In genomic region chr3:7432610-7433009, GRCh38 we compare ENCODE assay signal across 22 cellular contexts.
A peak's percentile ranks its signal among the peaks of the same experiment; 100 is the strongest.
DNase-seq lines count a peak whose midpoint lies in the region; ATAC-seq and TF ChIP-seq lines count a peak whose summit lies in the region.
"Had no signal": no experiment of that assay in that cellular context is flagged by ENCODE, and none has a peak within 500 bp of the region (broad histone marks: within the 10 kb centered on the region; RNA-seq: fewer than 3 reads in every experiment).

No MANE protein-coding gene starts in this region.

- no peak for TF ChIP-seq EP300 in SK-N-SH (IDR thresholded peaks at IDR 0.05; ENCODE audit: borderline replicate concordance in 1 of 2, low read depth in 1 of 2, low read length in 1 of 2)

- DNase-seq in SK-N-SH (no peak), occipital lobe (lab: John Stamatoyannopoulos, UW) (no peak)
- DNase-seq in activated T-cell treated with anti-CD3 and anti-CD28 coated beads, Interleukin-2, amount 50 U/mL, for 72 hours: no peak
- DNase-seq: 8988T; ACHN; BE2C; C1 segment of cervical spinal cord; Caco-2; Calu3; CD4-positive, alpha-beta T cell; CD8-positive, alpha-beta T cell; DMS 273 treated with DMSO at 0.1 percent for 48 hours; DMS153; DMS53; DMS79; DND-41; EL; GDM1 had no signal

- H3K9me3 ChIP-seq in SK-N-SH: peaks cover 8% of the 10 kb centered on the region; the same call in 1 of the 2 replicates
- H3K9me3 ChIP-seq: BE2C had no signal

- no peak overlapping the region for H2AFZ ChIP-seq in SK-N-SH (ENCODE audit: low read depth)

- CTCF ChIA-PET in SK-N-SH (lab: Yijun Ruan, JAX): interaction anchor here (0.8 kb wide), 1 partner anchor 8 kb away, joined by 3 read pairs; no protein-coding TSS in a partner anchor

- H3K27me3 ChIP-seq in SK-N-SH (ENCODE audit: insufficient read depth): no peaks in the 10 kb centered on the region
- H3K27me3 ChIP-seq: BE2C, BLaER1 had no signal

- H3K4me3 Mint-ChIP-seq in activated T-cell treated with anti-CD3 and anti-CD28 coated beads, Interleukin-2, amount 50 U/mL, for 72 hours: no peak overlapping the region
- H3K4me3 Mint-ChIP-seq: CD4-positive, alpha-beta T cell; CD8-positive, alpha-beta T cell had no signal

- H3K27me3 Mint-ChIP-seq in activated T-cell treated with anti-CD3 and anti-CD28 coated beads, Interleukin-2, amount 50 U/mL, for 72 hours (ENCODE audit: low read depth): no peaks in the 10 kb centered on the region
- H3K27me3 Mint-ChIP-seq: CD4-positive, alpha-beta T cell had no signal

- H4K20me1 ChIP-seq in SK-N-SH (ENCODE audit: insufficient read depth): no peaks in the 10 kb centered on the region
- H4K20me1 ChIP-seq: BLaER1 had no signal

- no peaks in the 10 kb centered on the region for H3F3A ChIP-seq in SK-N-SH (replicated peaks; ENCODE audit: insufficient read depth)

- H3K9ac ChIP-seq in SK-N-SH: no peak overlapping the region
- H3K9ac ChIP-seq: BLaER1 had no signal

- no peaks in the 10 kb centered on the region for H3K36me3 ChIP-seq in SK-N-SH (replicated peaks in 1 of 2; ENCODE audit: control insufficient read depth in 1 of 2, insufficient read depth in 2 of 2, low read length in 1 of 2)
- H3K36me3 ChIP-seq: BE2C, BLaER1 had no signal

- ATAC-seq in SK-N-SH treated with all-trans-retinoic acid at 6 μM for 48 hours: no peak
- ATAC-seq in activated T-cell treated with anti-CD3 and anti-CD28 coated beads, Interleukin-2, amount 50 U/mL, for 72 hours (replicated peaks in 1 of 2): no peak
- ATAC-seq: CD8-positive, alpha-beta T cell; GM12878 had no signal

- H3K9me2 ChIP-seq in SK-N-SH: no peaks in the 10 kb centered on the region

- no peaks in the 10 kb centered on the region for H3K4me1 Mint-ChIP-seq in activated T-cell treated with anti-CD3 and anti-CD28 coated beads, Interleukin-2, amount 50 U/mL, for 72 hours (ENCODE audit: low read depth)

- H3K4me3 ChIP-seq in SK-N-SH (ENCODE audit: low read depth in 2 of 2, low read length in 1 of 2): no peak overlapping the region
- H3K4me3 ChIP-seq: BLaER1, GM12878 had no signal

- TF ChIP-seq CTCF in SK-N-SH (IDR thresholded peaks at IDR 0.05) (no peak), VCaP (conservative IDR thresholded peaks at IDR 0.05) (no peak)

- POLR2A ChIA-PET in SK-N-SH (lab: Yijun Ruan, JAX): no interaction called here

- no peak overlapping the region for H3K4me2 ChIP-seq in SK-N-SH
- H3K4me2 ChIP-seq: BLaER1 had no signal

- no peak overlapping the region for H3K27ac ChIP-seq in SK-N-SH (ENCODE audit: low read depth in 2 of 2, low read length in 1 of 2)
- H3K27ac ChIP-seq in VCaP: peak overlapping the region; percentile 64
- H3K27ac ChIP-seq: BLaER1 had no signal

- 48% methylated on average over 2 of the region's 2 CpGs for WGBS in SK-N-SH (ENCODE audit: low lambda C conversion rate)

- TF ChIP-seq RAD21 in SK-N-SH (IDR thresholded peaks at IDR 0.05; ENCODE audit: low read length): no peak

- peaks cover 5 to 7% of the 10 kb centered on the region in 2 donors for H3K9me3 Mint-ChIP-seq in activated T-cell treated with anti-CD3 and anti-CD28 coated beads, Interleukin-2, amount 50 U/mL, for 72 hours

- no peaks in the 10 kb centered on the region for H3K4me1 ChIP-seq in SK-N-SH (ENCODE audit: control insufficient read depth in 1 of 2, insufficient read depth in 2 of 2, low read depth in 1 of 2, low read length in 1 of 2)
- H3K4me1 ChIP-seq: BE2C, BLaER1, Caco-2 had no signal

- H3K79me2 ChIP-seq in SK-N-SH (ENCODE audit: insufficient read depth): no peaks in the 10 kb centered on the region

- H3K27ac Mint-ChIP-seq in activated T-cell treated with anti-CD3 and anti-CD28 coated beads, Interleukin-2, amount 50 U/mL, for 72 hours: no peak overlapping the region
- H3K27ac Mint-ChIP-seq: CD4-positive, alpha-beta T cell; CD8-positive, alpha-beta T cell had no signal

- H3K36me3 Mint-ChIP-seq in activated T-cell treated with anti-CD3 and anti-CD28 coated beads, Interleukin-2, amount 50 U/mL, for 72 hours (ENCODE audit: insufficient read depth in 2 of 2): peaks cover 0 to 2% of the 10 kb centered on the region in 2 donors
- H3K36me3 Mint-ChIP-seq: CD8-positive, alpha-beta T cell had no signal

TF ChIP-seq in SK-N-SH treated with all-trans-retinoic acid at 6 μM for 48 hours, 23 proteins besides CTCF, POLR2A, EP300 and RAD21:
- TF ChIP-seq OSR1 (CRISPR knock-in tag; IDR thresholded peaks at IDR 0.05) (no peak), ZFP30 (CRISPR knock-in tag; IDR thresholded peaks at IDR 0.05) (peak; percentile 98), ISL1 (CRISPR knock-in tag; IDR thresholded peaks at IDR 0.05) (no peak)
TF ChIP-seq in SK-N-SH treated with all-trans-retinoic acid at 6 μM for 48 hours: peak in this region for 1.

TF ChIP-seq in SK-N-SH, 30 proteins besides CTCF, POLR2A, EP300 and RAD21:
- no peak for TF ChIP-seq MXI1 (IDR thresholded peaks at IDR 0.05; ENCODE audit: low read depth, low read length)
- TF ChIP-seq EZH2phosphoT487 (IDR thresholded peaks at IDR 0.05; ENCODE audit: borderline replicate concordance, low read depth): no peak
- no peak for TF ChIP-seq FOXM1 (IDR thresholded peaks at IDR 0.05; ENCODE audit: low read depth)
- no peak for TF ChIP-seq JUND (IDR thresholded peaks at IDR 0.05)
- TF ChIP-seq CHD2 (IDR thresholded peaks at IDR 0.05; ENCODE audit: low read length, partially characterized antibody): no peak
- TF ChIP-seq MEF2A (IDR thresholded peaks at IDR 0.05; ENCODE audit: borderline replicate concordance, low read depth): no peak
- no peak for TF ChIP-seq TEAD4 (IDR thresholded peaks at IDR 0.05; ENCODE audit: borderline replicate concordance, insufficient read depth)
- TF ChIP-seq, protein P1, sequence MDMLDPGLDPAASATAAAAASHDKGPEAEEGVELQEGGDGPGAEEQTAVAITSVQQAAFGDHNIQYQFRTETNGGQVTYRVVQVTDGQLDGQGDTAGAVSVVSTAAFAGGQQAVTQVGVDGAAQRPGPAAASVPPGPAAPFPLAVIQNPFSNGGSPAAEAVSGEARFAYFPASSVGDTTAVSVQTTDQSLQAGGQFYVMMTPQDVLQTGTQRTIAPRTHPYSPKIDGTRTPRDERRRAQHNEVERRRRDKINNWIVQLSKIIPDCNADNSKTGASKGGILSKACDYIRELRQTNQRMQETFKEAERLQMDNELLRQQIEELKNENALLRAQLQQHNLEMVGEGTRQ (IDR thresholded peaks at IDR 0.05; ENCODE audit: borderline replicate concordance, low read depth, low read length): no peak
- no peak for TF ChIP-seq NFIC (IDR thresholded peaks at IDR 0.05; ENCODE audit: borderline replicate concordance)
- TF ChIP-seq GABPA (IDR thresholded peaks at IDR 0.05; ENCODE audit: low read depth): no peak
- TF ChIP-seq SIN3A (IDR thresholded peaks at IDR 0.05; ENCODE audit: borderline replicate concordance, low read depth, low read length): no peak
- TF ChIP-seq FOXJ3 (CRISPR knock-in tag; IDR thresholded peaks at IDR 0.05): no peak
- TF ChIP-seq, protein P2, sequence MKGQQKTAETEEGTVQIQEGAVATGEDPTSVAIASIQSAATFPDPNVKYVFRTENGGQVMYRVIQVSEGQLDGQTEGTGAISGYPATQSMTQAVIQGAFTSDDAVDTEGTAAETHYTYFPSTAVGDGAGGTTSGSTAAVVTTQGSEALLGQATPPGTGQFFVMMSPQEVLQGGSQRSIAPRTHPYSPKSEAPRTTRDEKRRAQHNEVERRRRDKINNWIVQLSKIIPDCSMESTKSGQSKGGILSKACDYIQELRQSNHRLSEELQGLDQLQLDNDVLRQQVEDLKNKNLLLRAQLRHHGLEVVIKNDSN (IDR thresholded peaks at IDR 0.05; ENCODE audit: borderline replicate concordance, low read depth): no peak
- TF ChIP-seq MAX (IDR thresholded peaks at IDR 0.05; ENCODE audit: low read depth): no peak
- TF ChIP-seq, protein P3, sequence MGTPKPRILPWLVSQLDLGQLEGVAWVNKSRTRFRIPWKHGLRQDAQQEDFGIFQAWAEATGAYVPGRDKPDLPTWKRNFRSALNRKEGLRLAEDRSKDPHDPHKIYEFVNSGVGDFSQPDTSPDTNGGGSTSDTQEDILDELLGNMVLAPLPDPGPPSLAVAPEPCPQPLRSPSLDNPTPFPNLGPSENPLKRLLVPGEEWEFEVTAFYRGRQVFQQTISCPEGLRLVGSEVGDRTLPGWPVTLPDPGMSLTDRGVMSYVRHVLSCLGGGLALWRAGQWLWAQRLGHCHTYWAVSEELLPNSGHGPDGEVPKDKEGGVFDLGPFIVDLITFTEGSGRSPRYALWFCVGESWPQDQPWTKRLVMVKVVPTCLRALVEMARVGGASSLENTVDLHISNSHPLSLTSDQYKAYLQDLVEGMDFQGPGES (IDR thresholded peaks at IDR 0.05; ENCODE audit: low read depth, low read length): no peak
- TF ChIP-seq, protein P4, sequence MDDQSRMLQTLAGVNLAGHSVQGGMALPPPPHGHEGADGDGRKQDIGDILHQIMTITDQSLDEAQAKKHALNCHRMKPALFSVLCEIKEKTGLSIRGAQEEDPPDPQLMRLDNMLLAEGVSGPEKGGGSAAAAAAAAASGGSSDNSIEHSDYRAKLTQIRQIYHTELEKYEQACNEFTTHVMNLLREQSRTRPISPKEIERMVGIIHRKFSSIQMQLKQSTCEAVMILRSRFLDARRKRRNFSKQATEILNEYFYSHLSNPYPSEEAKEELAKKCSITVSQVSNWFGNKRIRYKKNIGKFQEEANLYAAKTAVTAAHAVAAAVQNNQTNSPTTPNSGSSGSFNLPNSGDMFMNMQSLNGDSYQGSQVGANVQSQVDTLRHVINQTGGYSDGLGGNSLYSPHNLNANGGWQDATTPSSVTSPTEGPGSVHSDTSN (IDR thresholded peaks at IDR 0.05): no peak
